8 cellular contexts compared by ENCODE assay signal in the genomic region with DNA sequence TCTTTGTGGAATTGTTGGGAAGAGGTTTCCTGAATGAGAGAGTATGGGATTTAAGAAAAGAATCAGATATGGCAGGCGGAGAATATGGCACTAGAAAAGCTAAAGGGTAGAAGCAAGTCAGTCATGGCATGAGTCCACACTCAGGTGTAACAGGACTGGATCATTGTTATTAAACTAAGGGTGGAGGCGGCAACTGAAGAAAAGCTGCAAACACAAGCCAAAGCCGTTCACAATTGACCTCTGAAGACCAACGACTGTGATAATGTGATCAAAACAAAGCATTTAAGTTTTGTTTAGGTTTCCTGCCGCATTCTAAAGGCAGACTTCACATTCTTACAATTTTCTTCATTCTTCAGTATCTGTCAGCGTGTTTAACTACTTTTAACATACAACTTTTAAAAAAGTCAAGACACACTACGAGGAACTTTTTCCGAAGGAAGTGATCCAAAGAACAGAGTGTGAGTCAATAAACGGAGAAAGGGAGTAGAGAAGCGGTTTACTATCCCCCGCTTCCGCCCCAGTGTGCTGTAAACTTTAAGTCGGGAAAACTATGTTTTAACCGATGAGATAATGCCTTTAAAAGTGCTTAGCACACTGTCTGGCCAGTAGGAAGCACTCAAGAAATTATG. TPM values are rescaled to one million over a fixed set of nuclear protein-coding genes. Genes with fewer than 3 reads are reported as not detected.
DNase-seq lines count a peak whose midpoint lies in the region; ATAC-seq and TF ChIP-seq lines count a peak whose summit lies in the region.

No MANE protein-coding gene starts in this region.

- DNase-seq in DND-41 (no peak), HCT116 (ENCODE audit: low read depth, low spot score) (no peak), Peyer's patch (peak in 1 of 3 donors; percentile 57), caudate nucleus (lab: John Stamatoyannopoulos, UW) (peak in 1 of 61 donors; percentile 40), left colon (peak; percentile 41 to 46), NCI-H1092 treated with DMSO at 0.1 percent for 48 hours (lab: John Stamatoyannopoulos, UW) (no peak)
- DNase-seq in stimulated activated naive CD4-positive, alpha-beta T cell treated with Interleukin-2 at 50 U/mL for 16 hours (lab: John Stamatoyannopoulos, UW) = peak; percentile 8

- H3K4me1 ChIP-seq in DND-41 (ENCODE audit: insufficient read depth, low read length) (peaks cover 36% of the 10 kb centered on the region), HCT116 (ENCODE audit: control insufficient read depth in 1 of 2, insufficient read depth in 2 of 2, low read length in 2 of 2) (peaks cover 18 to 24% of the 10 kb centered on the region in 2 experiments), Peyer's patch (peaks cover 0 to 23% (median 2%) of the 10 kb centered on the region in 4 donors)

- intact Hi-C loops in HCT116 (cut with micrococcal nuclease) (no loop called here), left colon (cut with DNase I, micrococcal nuclease) (no loop called here)

- H3K9ac ChIP-seq in DND-41 (ENCODE audit: low read depth, low read length) = peak overlapping the region; percentile 88
- H3K9ac ChIP-seq in HCT116 (ENCODE audit: low read length) = peak overlapping the region; percentile 65

- H3K4me3 ChIP-seq in DND-41 (ENCODE audit: low read depth in 1 of 2, low read length in 2 of 2) = peak overlapping the region; percentile 52 to 82
- peak overlapping the region; percentile 48 to 72 for H3K4me3 ChIP-seq in HCT116 (replicated peaks in 1 of 2; ENCODE audit: low read depth in 1 of 2, low read length in 2 of 2)
- peak overlapping the region; percentile 75 to 96 (median 86) for H3K4me3 ChIP-seq in Peyer's patch

- RAD21 ChIA-PET in HCT116 (lab: Charles Lee; ENCODE audit: low non-redundant PET in 1 of 2, low total read pairs in 2 of 2, uncharacterized antibody in 2 of 2, unreplicated experiment in 2 of 2) = no interaction called here

- no peaks in the 10 kb centered on the region for H3K27me3 ChIP-seq in DND-41 (ENCODE audit: insufficient read depth, low read length, poor library complexity)
- no peaks in the 10 kb centered on the region for H3K27me3 ChIP-seq in HCT116 (ENCODE audit: insufficient read depth, low read length)
- no peaks in the 10 kb centered on the region for H3K27me3 ChIP-seq in Peyer's patch

- POLR2A ChIA-PET in HCT116 (lab: Charles Lee) = interaction anchor here (0.9 kb wide), 1 partner anchor 35 kb away, joined by 3 read pairs; no protein-coding TSS in a partner anchor

- TSS peak; percentile 94 for BruUV-seq in HCT116 (replicated peaks; lab: Mats Ljungman, UMichigan)

- no peak for TF ChIP-seq RAD21 in HCT116 (IDR thresholded peaks at IDR 0.05; ENCODE audit: low read depth)

- H3K79me2 ChIP-seq in DND-41 (ENCODE audit: insufficient read depth, low read length) (peaks cover 40% of the 10 kb centered on the region), HCT116 (ENCODE audit: insufficient read depth, low read length) (peaks cover 39% of the 10 kb centered on the region)

- H3K4me2 ChIP-seq in DND-41 (ENCODE audit: insufficient read depth, low read length) = peak overlapping the region; percentile 69
- H3K4me2 ChIP-seq in HCT116 (ENCODE audit: low read length) = peak overlapping the region; percentile 91

- H2AFZ ChIP-seq in DND-41 (ENCODE audit: low read depth, low read length) (peak overlapping the region; percentile 88), HCT116 (ENCODE audit: low read depth, low read length, poor library complexity, severe bottlenecking) (peak overlapping the region; percentile 57)

- TF ChIP-seq CTCF in DND-41 (IDR thresholded peaks at IDR 0.05; ENCODE audit: borderline replicate concordance, extremely low read depth, low read length, poor library complexity, severe bottlenecking) = no peak
- no peak for TF ChIP-seq CTCF in HCT116 (IDR thresholded peaks at IDR 0.05 in 2 of 3, conservative IDR thresholded peaks at IDR 0.05 in 1 of 3; ENCODE audit: borderline replicate concordance in 1 of 3, insufficient read depth in 1 of 3, low read depth in 2 of 3, low read length in 2 of 3)
- no peak for TF ChIP-seq CTCF in Peyer's patch (IDR thresholded peaks at IDR 0.05)

- CTCF ChIA-PET in HCT116 (lab: Charles Lee) = no interaction called here

- no peak for TF ChIP-seq POLR2A in HCT116 (IDR thresholded peaks at IDR 0.05; ENCODE audit: borderline replicate concordance, extremely low read depth, insufficient read depth, insufficient read length)
- TF ChIP-seq POLR2A in Peyer's patch (IDR thresholded peaks at IDR 0.05) = no peak

- H3K9me3 ChIP-seq in DND-41 (ENCODE audit: insufficient read depth, low read length, severe bottlenecking) (no peaks in the 10 kb centered on the region), HCT116 (ENCODE audit: control insufficient read depth in 1 of 2, insufficient read depth in 1 of 2, low read depth in 1 of 2, low read length in 2 of 2) (no peaks in the 10 kb centered on the region), Peyer's patch (no peaks in the 10 kb centered on the region)

- peaks cover 28% of the 10 kb centered on the region; the same call in 1 of the 2 replicates for H4K20me1 ChIP-seq in DND-41 (ENCODE audit: insufficient read depth, low read length)
- no peaks in the 10 kb centered on the region for H4K20me1 ChIP-seq in HCT116 (ENCODE audit: insufficient read depth)

- H3K27ac ChIP-seq in DND-41 (ENCODE audit: low read length) (peak overlapping the region; percentile 94), HCT116 (ENCODE audit: low read depth, low read length) (peak overlapping the region; percentile 33; the same call in 1 of the 2 replicates), Peyer's patch (peak overlapping the region; percentile 91 to 98 (median 96)), caudate nucleus (ENCODE audit: low read depth, low read length) (peak overlapping the region; percentile 91)

- ATAC-seq in DND-41 (ENCODE audit: insufficient read depth, low read depth) (peak; percentile 29), HCT116 (no peak), left colon (peak; percentile 56), GM21529 (IDR thresholded peaks at IDR 0.05; ENCODE audit: unreplicated experiment) (no peak)

- H3K9me2 ChIP-seq in HCT116 (ENCODE audit: insufficient read depth) = no peaks in the 10 kb centered on the region

- no peaks in the 10 kb centered on the region for H3K36me3 ChIP-seq in DND-41 (ENCODE audit: insufficient read depth, low read length)
- H3K36me3 ChIP-seq in HCT116 (ENCODE audit: control insufficient read depth in 1 of 2, insufficient read depth in 2 of 2, low read length in 2 of 2) = no peaks in the 10 kb centered on the region
- H3K36me3 ChIP-seq in Peyer's patch = no peaks in the 10 kb centered on the region

TF ChIP-seq in HCT116, 20 proteins besides CTCF, POLR2A, EP300 and RAD21:
- TF ChIP-seq ZBTB33 (IDR thresholded peaks at IDR 0.05; ENCODE audit: extremely low read depth, insufficient replicate concordance, low read length) = no peak
- TF ChIP-seq FOSL1 (IDR thresholded peaks at IDR 0.05; ENCODE audit: low read depth) = no peak
- no peak for TF ChIP-seq CBX3 (IDR thresholded peaks at IDR 0.05; ENCODE audit: low read depth)
- TF ChIP-seq SIN3A (IDR thresholded peaks at IDR 0.05; ENCODE audit: low read depth) = no peak
- TF ChIP-seq, protein P1, sequence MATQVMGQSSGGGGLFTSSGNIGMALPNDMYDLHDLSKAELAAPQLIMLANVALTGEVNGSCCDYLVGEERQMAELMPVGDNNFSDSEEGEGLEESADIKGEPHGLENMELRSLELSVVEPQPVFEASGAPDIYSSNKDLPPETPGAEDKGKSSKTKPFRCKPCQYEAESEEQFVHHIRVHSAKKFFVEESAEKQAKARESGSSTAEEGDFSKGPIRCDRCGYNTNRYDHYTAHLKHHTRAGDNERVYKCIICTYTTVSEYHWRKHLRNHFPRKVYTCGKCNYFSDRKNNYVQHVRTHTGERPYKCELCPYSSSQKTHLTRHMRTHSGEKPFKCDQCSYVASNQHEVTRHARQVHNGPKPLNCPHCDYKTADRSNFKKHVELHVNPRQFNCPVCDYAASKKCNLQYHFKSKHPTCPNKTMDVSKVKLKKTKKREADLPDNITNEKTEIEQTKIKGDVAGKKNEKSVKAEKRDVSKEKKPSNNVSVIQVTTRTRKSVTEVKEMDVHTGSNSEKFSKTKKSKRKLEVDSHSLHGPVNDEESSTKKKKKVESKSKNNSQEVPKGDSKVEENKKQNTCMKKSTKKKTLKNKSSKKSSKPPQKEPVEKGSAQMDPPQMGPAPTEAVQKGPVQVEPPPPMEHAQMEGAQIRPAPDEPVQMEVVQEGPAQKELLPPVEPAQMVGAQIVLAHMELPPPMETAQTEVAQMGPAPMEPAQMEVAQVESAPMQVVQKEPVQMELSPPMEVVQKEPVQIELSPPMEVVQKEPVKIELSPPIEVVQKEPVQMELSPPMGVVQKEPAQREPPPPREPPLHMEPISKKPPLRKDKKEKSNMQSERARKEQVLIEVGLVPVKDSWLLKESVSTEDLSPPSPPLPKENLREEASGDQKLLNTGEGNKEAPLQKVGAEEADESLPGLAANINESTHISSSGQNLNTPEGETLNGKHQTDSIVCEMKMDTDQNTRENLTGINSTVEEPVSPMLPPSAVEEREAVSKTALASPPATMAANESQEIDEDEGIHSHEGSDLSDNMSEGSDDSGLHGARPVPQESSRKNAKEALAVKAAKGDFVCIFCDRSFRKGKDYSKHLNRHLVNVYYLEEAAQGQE (IDR thresholded peaks at IDR 0.05; ENCODE audit: low read depth) = no peak
- no peak for TF ChIP-seq POLR2AphosphoS5 (IDR thresholded peaks at IDR 0.05; ENCODE audit: low read depth, low read length)
- no peak for TF ChIP-seq ZNF274 (IDR thresholded peaks at IDR 0.05; ENCODE audit: low read depth, low read length)
- no peak for TF ChIP-seq SP1 (IDR thresholded peaks at IDR 0.05; ENCODE audit: low read depth)
- TF ChIP-seq ATF3 (IDR thresholded peaks at IDR 0.05) = no peak

RNA-seq across cellular contexts. Expression of gene SLAIN2, which starts 0.9 kb away (rescaled TPM):
- total RNA-seq in HCT116 (2021; ENCODE audit: unreplicated experiment) = 50.3 TPM
- polyA plus RNA-seq in HCT116 (2012) = 15.3 and 21.5 TPM in 2 replicates
- 10 to 100 TPM; 19.1 to 40.9 (median 22.4) TPM for total RNA-seq in Peyer's patch
- 10 to 100 TPM; 90.1 to 94.4 TPM for total RNA-seq in left colon

Comparison
In these comparisons a context has a peak if more than half of its experiments do, and no peak if none do; other contexts are left out.
1. ATAC-seq: peak in DND-41 (single experiment) and left colon (single experiment); none in HCT116 (single experiment) and GM21529 (single experiment).
2. DNase-seq: peak in left colon (2 of 2) and stimulated activated naive CD4-positive, alpha-beta T cell treated with Interleukin-2 at 50 U/mL for 16 hours (single experiment); none in DND-41 (single experiment), HCT116 (single experiment) and NCI-H1092 treated with DMSO at 0.1 percent for 48 hours (single experiment).
3. H3K27ac ChIP-seq: peak in every context shown above with its lines; median percentile 96 in Peyer's patch; 94 in DND-41; 91 in caudate nucleus; 33 in HCT116.
4. Peak in every context shown above with its lines, with median percentiles within 50 percentile points of each other: H3K4me3 ChIP-seq.